In the genomic region with DNA sequence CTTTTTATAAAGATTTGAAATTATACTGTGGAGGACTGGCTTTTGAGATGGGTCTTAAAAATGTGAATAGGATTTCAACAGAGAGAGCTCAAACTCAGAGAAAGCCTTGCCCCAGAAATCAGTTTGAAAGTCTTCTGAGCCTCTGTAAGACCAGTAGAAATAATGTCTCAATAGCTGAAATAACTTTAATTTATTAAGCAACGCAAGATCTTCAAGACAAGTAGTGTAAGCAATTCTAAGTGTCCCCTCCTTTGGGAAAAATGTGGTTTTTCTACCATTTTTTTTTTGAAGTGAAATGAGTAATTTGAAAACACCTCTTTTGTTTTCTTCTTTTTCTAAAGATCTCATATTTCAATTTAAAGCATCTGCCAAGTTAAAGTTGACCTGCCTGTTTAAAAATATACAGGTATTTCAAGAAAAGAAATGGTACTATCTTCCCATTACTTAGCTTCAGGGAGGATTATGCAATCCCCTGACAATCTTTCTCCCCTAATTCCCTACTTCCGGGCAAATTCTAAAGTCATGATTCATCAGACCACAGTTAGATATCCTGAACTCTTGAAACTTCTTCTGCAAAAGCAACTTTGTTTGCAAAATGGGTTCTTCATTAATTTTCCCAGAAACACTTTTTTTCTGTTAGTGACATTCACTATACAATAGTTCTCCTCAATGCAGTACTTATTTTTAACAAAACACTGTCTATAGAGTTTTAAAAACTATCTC, we compare ENCODE assay signal across 8 cellular contexts. TPM values are rescaled to one million over a fixed set of nuclear protein-coding genes. Genes with fewer than 3 reads are reported as not detected.
DNase-seq lines count a peak whose midpoint lies in the region; ATAC-seq, FAIRE-seq and TF ChIP-seq lines count a peak whose summit lies in the region.

No MANE protein-coding gene starts in this region.

- POLR2A ChIA-PET in HEK293T (lab: Yijun Ruan, JAX): no interaction called here

- intact Hi-C loops in Right ventricle myocardium superior (cut with DNase I): no loop called here

- DNase-seq in HTR-8/SVneo (ENCODE audit: insufficient read length, low spot score) (peak; percentile 54), SKM-1 treated with dmso at 0.1 percent for 144 hours (lab: John Stamatoyannopoulos, UW; ENCODE audit: unreplicated experiment) (peak; percentile 57), Right ventricle myocardium superior (no peak), stromal cell of bone marrow (ENCODE audit: low read depth) (peak; percentile 71), HEK293T (ENCODE audit: extremely low spot score) (no peak), inferior parietal cortex (ENCODE audit: extremely low spot score) (no peak)

- FAIRE-seq in HTR-8/SVneo (lab: Jason Lieb, UNC): no peak

- CTCF ChIA-PET in HEK293T (lab: Yijun Ruan, JAX): interaction anchor here (0.5 to 0.7 kb wide), 2 partner anchors 106 to 282 kb away, joined by 3 read pairs; no protein-coding TSS in a partner anchor

- ATAC-seq in Right ventricle myocardium superior (ENCODE audit: poor library complexity) (peak; percentile 76), GM18519 (IDR thresholded peaks at IDR 0.05; ENCODE audit: low FRiP score, unreplicated experiment) (no peak), HG03565 (IDR thresholded peaks at IDR 0.05; ENCODE audit: unreplicated experiment) (no peak)

TF ChIP-seq in HEK293T, 16 proteins besides CTCF, POLR2A, EP300 and RAD21:
- no peak for TF ChIP-seq CTBP1 (IDR thresholded peaks at IDR 0.05; ENCODE audit: borderline replicate concordance)
- no peak for TF ChIP-seq L3MBTL2 (conservative IDR thresholded peaks at IDR 0.05)
TF ChIP-seq in HEK293T: peak in this region for 0.

RNA-seq across cellular contexts. Expression of gene ANXA1, which starts 7.9 kb away (rescaled TPM):
- 53.1 TPM for total RNA-seq in Right ventricle myocardium superior

Comparison
In these comparisons a context has a peak if more than half of its experiments do, and no peak if none do; other contexts are left out.
1. DNase-seq: peak in HTR-8/SVneo (single experiment), SKM-1 treated with dmso at 0.1 percent for 144 hours (single experiment) and stromal cell of bone marrow (single experiment); none in Right ventricle myocardium superior (single experiment), HEK293T (single experiment) and inferior parietal cortex (single experiment).